In genomic region chr12:109877504-109878246, GRCh38 we compare ENCODE assay signal across 14 cellular contexts. TPM values are rescaled to one million over a fixed set of nuclear protein-coding genes. Genes with fewer than 3 reads are reported as not detected.
DNase-seq lines count a peak whose midpoint lies in the region; FAIRE-seq and TF ChIP-seq lines count a peak whose summit lies in the region.
"Had no signal": no experiment of that assay in that cellular context is flagged by ENCODE, and none has a peak within 500 bp of the region (broad histone marks: within the 10 kb centered on the region; RNA-seq: fewer than 3 reads in every experiment).

No MANE protein-coding gene starts in this region.

- H3K36me3 Mint-ChIP-seq in HFFc6 (ENCODE audit: low read depth): 0 out of 2 replicates have a peak, but pooled peaks cover 2% of the 10 kb centered on the region
- no peaks in the 10 kb centered on the region for H3K36me3 Mint-ChIP-seq in astrocyte (ENCODE audit: low read depth, unreplicated experiment)

- H4K20me1 ChIP-seq in astrocyte (ENCODE audit: insufficient read depth, low read length): peaks cover 60% of the 10 kb centered on the region

- no peaks in the 10 kb centered on the region for H3K36me3 ChIP-seq in astrocyte (ENCODE audit: insufficient read depth, low read length)

- peaks cover 16% of the 10 kb centered on the region for H3K4me1 ChIP-seq in astrocyte (ENCODE audit: insufficient read depth, low read length)

- no peak overlapping the region for H3K4me3 ChIP-seq in astrocyte (ENCODE audit: insufficient read depth, low read depth, low read length)
- H3K4me3 ChIP-seq: SJSA1 had no signal

- no peaks in the 10 kb centered on the region for H3K27me3 Mint-ChIP-seq in HFFc6 (ENCODE audit: insufficient read depth)
- peaks cover 2% of the 10 kb centered on the region for H3K27me3 Mint-ChIP-seq in astrocyte (ENCODE audit: low read depth, unreplicated experiment)

- no peak for TF ChIP-seq CTCF in HFFc6 (IDR thresholded peaks at IDR 0.05)
- no peak for TF ChIP-seq CTCF in astrocyte (IDR thresholded peaks at IDR 0.05; ENCODE audit: insufficient read depth, low read depth, low read length)

- H3K9me3 ChIP-seq in astrocyte (ENCODE audit: insufficient read depth, low read depth, low read length): no peaks in the 10 kb centered on the region
- H3K9me3 ChIP-seq: SJSA1, stomach had no signal

- H3K27me3 ChIP-seq in astrocyte (ENCODE audit: insufficient read depth, low read length): no peaks in the 10 kb centered on the region
- H3K27me3 ChIP-seq: SJSA1, stomach had no signal

- FAIRE-seq in astrocyte (lab: Jason Lieb, UNC): no peak
- FAIRE-seq: D721Med had no signal

- DNase-seq in HFFc6: no peak
- no peak for DNase-seq in astrocyte (ENCODE audit: low read depth)
- DNase-seq in medulla oblongata (ENCODE audit: extremely low spot score): peak; percentile 80
- peak in 39 of 49 donors; percentile 12 to 68 (median 43) for DNase-seq in substantia nigra (lab: John Stamatoyannopoulos, UW)
- DNase-seq in cerebellar cortex (ENCODE audit: low spot score): no peak
- DNase-seq in ecto neural progenitor cell (ENCODE audit: low spot score): no peak
- no peak for DNase-seq in ureter (ENCODE audit: low spot score)
- DNase-seq: cerebellar nuclear complex; kidney glomerular epithelial cell; NCI-H1436; NK-92 treated with Interleukin-12 subunit alpha and Interleukin-12 subunit beta, amount 100 ng/mL, for 24 hours; stomach had no signal

- peak overlapping the region; percentile 95 for H3K4me3 Mint-ChIP-seq in HFFc6
- H3K4me3 Mint-ChIP-seq in astrocyte (ENCODE audit: unreplicated experiment): peak overlapping the region; percentile 10

- no peaks in the 10 kb centered on the region for H3K9me3 Mint-ChIP-seq in HFFc6
- H3K9me3 Mint-ChIP-seq in astrocyte (ENCODE audit: unreplicated experiment): no peaks in the 10 kb centered on the region

- H3K27ac Mint-ChIP-seq in HFFc6 (peak overlapping the region; percentile 31; the same call in 1 of the 2 replicates), astrocyte (ENCODE audit: unreplicated experiment) (no peak overlapping the region)

- no peak overlapping the region for H3K4me2 ChIP-seq in astrocyte (ENCODE audit: low read length)

- H3K4me1 Mint-ChIP-seq in HFFc6 (ENCODE audit: low read depth): peaks cover 65% of the 10 kb centered on the region
- H3K4me1 Mint-ChIP-seq in astrocyte (ENCODE audit: low read depth, unreplicated experiment): peaks cover 12% of the 10 kb centered on the region

- H3K79me2 ChIP-seq in astrocyte (ENCODE audit: insufficient read depth, low read length): peaks cover 68% of the 10 kb centered on the region

- H3K9ac ChIP-seq in astrocyte (ENCODE audit: low read length): no peak overlapping the region

- H3K27ac ChIP-seq in astrocyte (ENCODE audit: low read depth, low read length) (no peak overlapping the region), substantia nigra (ENCODE audit: low read depth, low read length, poor library complexity, severe bottlenecking) (peak overlapping the region; percentile 83)
- H3K27ac ChIP-seq: SJSA1, stomach had no signal

- no peak overlapping the region for H2AFZ ChIP-seq in astrocyte (ENCODE audit: low read depth, low read length)

RNA-seq across cellular contexts. Expression of gene GLTP, which starts 2.7 kb away (rescaled TPM):
- total RNA-seq in HFFc6 (2021; fragmentation: NEBNext Ultra II Directional; extraction: Animal tissue kit (Norgen Biotek cat#: 25700)): 10 to 100 TPM; 77.4 to 87.9 (median 82.0) TPM
- total RNA-seq in astrocyte: 23.5 and 27.1 TPM in 2 replicates
- total RNA-seq in ureter: 106 TPM

RNA-seq across cellular contexts. Expression of gene TCHP, which starts 22.4 kb away (rescaled TPM):
- total RNA-seq in HFFc6 (2021; fragmentation: NEBNext Ultra II Directional; extraction: Animal tissue kit (Norgen Biotek cat#: 25700)): 10 to 100 TPM; 15.0 to 21.0 (median 18.2) TPM
- total RNA-seq in astrocyte (6.8 and 8.6 TPM in 2 replicates), ureter (20.8 TPM)

RNA-seq across cellular contexts. Expression of gene TRPV4, which starts 44.5 kb away (rescaled TPM):
- 1 to 10 TPM; 1.6 to 2.5 (median 1.9) TPM for total RNA-seq in HFFc6 (2021; fragmentation: NEBNext Ultra II Directional; extraction: Animal tissue kit (Norgen Biotek cat#: 25700))
- total RNA-seq in astrocyte (0.75 and 0.84 TPM in 2 replicates), ureter (3.6 TPM)

Comparison
In these comparisons a context has a peak if more than half of its experiments do, and no peak if none do; other contexts are left out.
1. DNase-seq: peak in medulla oblongata (single experiment) and substantia nigra (39 of 49); none in HFFc6 (single experiment), astrocyte (single experiment), cerebellar cortex (single experiment), ecto neural progenitor cell (single experiment) and ureter (single experiment).